Comparison of ENCODE assay signal across 24 cellular contexts in the genomic region with DNA sequence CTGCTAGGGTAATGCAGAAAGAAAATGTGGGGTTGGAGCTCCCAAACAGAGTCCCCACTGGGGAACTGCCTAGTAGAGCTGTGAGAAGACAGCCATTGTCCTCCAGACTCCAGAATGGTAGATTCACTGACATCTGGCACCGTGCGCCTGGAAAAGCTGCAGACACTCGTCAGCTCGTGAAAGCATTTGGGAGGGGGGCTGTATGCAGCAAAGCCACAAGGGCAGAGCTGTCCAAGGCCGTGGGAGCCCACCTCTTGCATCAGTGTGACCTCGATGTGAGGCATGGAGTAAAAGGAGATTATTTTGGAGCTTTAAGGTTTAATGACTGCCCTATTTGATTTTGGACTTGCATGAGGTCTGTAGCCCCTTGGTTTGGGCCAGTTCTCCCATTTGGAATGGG.
"Had no signal": no experiment of that assay in that cellular context is flagged by ENCODE, and none has a peak within 500 bp of the region (broad histone marks: within the 10 kb centered on the region; RNA-seq: fewer than 3 reads in every experiment).

No MANE protein-coding gene starts in this region.

- H3K9me3 ChIP-seq: colonic mucosa, esophagus muscularis mucosa, esophagus squamous epithelium, gastrocnemius medialis, gastroesophageal sphincter, heart left ventricle had no signal

- H3K4me1 ChIP-seq: colonic mucosa, esophagus muscularis mucosa, esophagus squamous epithelium, foreskin keratinocyte, gastrocnemius medialis, gastroesophageal sphincter, heart left ventricle, heart right ventricle had no signal

- H3K27me3 ChIP-seq: colonic mucosa, dorsolateral prefrontal cortex, esophagus muscularis mucosa, esophagus squamous epithelium, foreskin keratinocyte, gastrocnemius medialis, gastroesophageal sphincter, heart left ventricle, heart right ventricle had no signal

- DNase-seq: colonic mucosa; cortex of kidney; dermis blood vessel endothelial cell; dorsolateral prefrontal cortex; effector CD4-positive, alpha-beta T cell; effector CD8-positive, alpha-beta T cell; effector memory CD4-positive, alpha-beta T cell; effector memory CD8-positive, alpha-beta T cell; endodermal cell; erythroblast; esophagus squamous epithelium; foreskin fibroblast; foreskin keratinocyte; foreskin melanocyte; gastrocnemius medialis; glutamatergic neuron; head of caudate nucleus; heart left ventricle; heart right ventricle had no signal

- H3K27ac ChIP-seq: colonic mucosa, coronary artery, dorsolateral prefrontal cortex, epithelial cell of prostate, esophagus muscularis mucosa, esophagus squamous epithelium, foreskin keratinocyte, gastrocnemius medialis, gastroesophageal sphincter, heart left ventricle, heart right ventricle had no signal

- H3K4me3 ChIP-seq: colonic mucosa, coronary artery, dorsolateral prefrontal cortex, esophagus muscularis mucosa, esophagus squamous epithelium, gastrocnemius medialis, gastroesophageal sphincter, heart left ventricle, heart right ventricle had no signal

- ATAC-seq: effector memory CD8-positive, alpha-beta T cell; esophagus mucosa; foreskin keratinocyte; gastrocnemius medialis; gastroesophageal sphincter; heart left ventricle; heart right ventricle had no signal

- H3K36me3 ChIP-seq: colonic mucosa, esophagus muscularis mucosa, esophagus squamous epithelium, gastrocnemius medialis, gastroesophageal sphincter, heart left ventricle, heart right ventricle had no signal
